9 cellular contexts compared by ENCODE assay signal in the genomic region with DNA sequence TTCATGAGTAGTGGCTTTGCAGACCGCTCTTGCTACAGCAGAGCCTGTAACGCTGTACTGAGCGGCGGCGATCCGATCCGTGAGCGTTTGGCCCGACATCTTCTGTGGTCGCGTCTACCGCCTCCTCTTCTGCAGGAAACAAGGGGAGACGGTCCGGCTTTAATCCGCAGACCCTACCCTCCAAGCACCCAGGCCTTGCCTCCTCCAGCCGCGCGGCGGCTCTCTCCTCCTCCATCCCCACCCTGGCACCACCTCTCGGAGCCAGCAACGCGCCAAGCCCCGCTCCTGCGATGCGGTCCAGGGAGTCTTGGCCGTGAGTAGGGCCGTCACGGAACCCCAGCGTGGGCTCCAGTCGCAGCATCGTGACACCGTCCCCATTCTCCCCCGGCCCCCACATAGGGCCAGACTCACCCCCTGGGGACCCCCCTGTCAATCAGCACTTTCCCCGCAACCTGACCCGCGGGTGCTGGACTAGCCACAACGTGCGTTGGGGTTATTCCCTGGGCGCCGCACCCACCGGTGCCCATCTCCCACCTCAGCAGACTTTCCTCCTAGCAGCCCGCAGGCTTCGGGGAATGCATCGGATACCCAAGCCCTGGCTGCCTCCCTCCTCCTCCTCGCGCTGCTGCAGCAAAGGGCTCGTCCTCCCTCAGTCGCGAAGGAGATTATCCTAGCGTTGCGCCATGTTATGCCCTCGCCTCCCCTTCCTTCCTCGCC. TPM values are rescaled to one million over a fixed set of nuclear protein-coding genes. Genes with fewer than 3 reads are reported as not detected.
A peak's percentile ranks its signal among the peaks of the same experiment; 100 is the strongest.
DNase-seq lines count a peak whose midpoint lies in the region; ATAC-seq, FAIRE-seq and TF ChIP-seq lines count a peak whose summit lies in the region.
"Had no signal": no experiment of that assay in that cellular context is flagged by ENCODE, and none has a peak within 500 bp of the region (broad histone marks: within the 10 kb centered on the region; RNA-seq: fewer than 3 reads in every experiment).

No MANE protein-coding gene starts in this region.

- H3K27me3 ChIP-seq in HepG2 (ENCODE audit: control insufficient read depth in 1 of 2, insufficient read depth in 2 of 2, low read length in 2 of 2) (peaks cover 0 to 24% of the 10 kb centered on the region in 2 experiments; a peak in 4 of 5 replicates), upper lobe of right lung (peaks cover 47% of the 10 kb centered on the region)

- TF ChIP-seq RAD21 in HepG2 (CRISPR knock-in tag; IDR thresholded peaks at IDR 0.05): no peak

- H3K9me3 ChIP-seq in HepG2 (ENCODE audit: low read length) (0 out of 2 replicates have a peak, but pooled peaks cover 4% of the 10 kb centered on the region), upper lobe of right lung (no peaks in the 10 kb centered on the region)

- H3K36me3 ChIP-seq in HepG2 (replicated peaks in 1 of 2; ENCODE audit: control insufficient read depth in 1 of 2, insufficient read depth in 2 of 2, low read length in 2 of 2): no peaks in the 10 kb centered on the region
- no peaks in the 10 kb centered on the region for H3K36me3 ChIP-seq in upper lobe of right lung

- H3K4me2 ChIP-seq in HepG2 (ENCODE audit: low read depth, low read length): peak overlapping the region; percentile 70; the same call in 1 of the 2 replicates

- FAIRE-seq in HepG2 (lab: Jason Lieb, UNC): no peak
- FAIRE-seq: G401.6 had no signal

- H3K4me1 ChIP-seq in HepG2 (ENCODE audit: insufficient read depth, low read length) (no peaks in the 10 kb centered on the region), upper lobe of right lung (no peaks in the 10 kb centered on the region)

- ATAC-seq in HepG2 (peak; percentile 40), upper lobe of right lung (peak; percentile 24), HG02571 (IDR thresholded peaks at IDR 0.05; ENCODE audit: unreplicated experiment) (no peak), GM21737 (IDR thresholded peaks at IDR 0.05; ENCODE audit: unreplicated experiment) (no peak)

- in situ Hi-C loops in HepG2 (cut with HindIII; ENCODE audit: extremely low pct_ligation_motif_present, low pct_unique_long_range_greater_than_20kb): no loop called here

- CTCF ChIA-PET in HepG2 (lab: Yijun Ruan, JAX; ENCODE audit: low intra/inter-chr PET ratio, low total read pairs): no interaction called here

- TF ChIP-seq EP300 in HepG2 (IDR thresholded peaks at IDR 0.05; ENCODE audit: low read depth in 2 of 2, low read length in 2 of 2) (no peak), HepG2 (CRISPR knock-in tag; IDR thresholded peaks at IDR 0.05; ENCODE audit: borderline replicate concordance) (no peak)

- TF ChIP-seq CTCF in HepG2 (CRISPR knock-in tag; IDR thresholded peaks at IDR 0.05) (no peak), upper lobe of right lung (IDR thresholded peaks at IDR 0.05) (no peak)

- intact Hi-C loops in HepG2 (cut with micrococcal nuclease; ENCODE audit: unreplicated experiment) (no loop called here), upper lobe of right lung (cut with DNase I) (no loop called here)

- TF ChIP-seq POLR2A in HepG2 (IDR thresholded peaks at IDR 0.05; ENCODE audit: insufficient read depth in 1 of 2, low read depth in 2 of 2, low read length in 2 of 2): no peak

- no peaks in the 10 kb centered on the region for H4K20me1 ChIP-seq in HepG2 (ENCODE audit: insufficient read depth, low read length)

- WGBS in HepG2 (ENCODE audit: low lambda C conversion rate): 58% methylated on average over 51 of the region's 53 CpGs

- H2AFZ ChIP-seq in HepG2 (ENCODE audit: low read length): no peak overlapping the region

- no peak overlapping the region for H3K9ac ChIP-seq in HepG2 (ENCODE audit: insufficient read depth, low read depth, low read length)

- H3K27ac ChIP-seq in caudate nucleus (ENCODE audit: low read depth, low read length) (peak overlapping the region; percentile 52), HepG2 (ENCODE audit: extremely low read length, insufficient read depth, low read length) (no peak overlapping the region), upper lobe of right lung (no peak overlapping the region)

- no peaks in the 10 kb centered on the region for H3K79me2 ChIP-seq in HepG2 (ENCODE audit: insufficient read depth, low read length)

- peak; percentile 2 for DNase-seq in activated CD4-positive, alpha-beta T cell treated with anti-CD3 and anti-CD28 coated beads for 48 hours
- no peak for DNase-seq in activated CD4-positive, alpha-beta T cell treated with anti-CD3 and anti-CD28 coated beads for 4 hours
- peak in 54 of 61 donors; percentile 6 to 71 (median 39) for DNase-seq in caudate nucleus (lab: John Stamatoyannopoulos, UW)
- DNase-seq in HepG2 (ENCODE audit: low spot score): no peak
- DNase-seq in upper lobe of right lung: peak; percentile 62
- no peak for DNase-seq in HPDE6-E6E7 (ENCODE audit: extremely low spot score)

- POLR2A ChIA-PET in HepG2 (lab: Yijun Ruan, JAX): no interaction called here

- no TSS peak for BruUV-seq in HepG2 (replicated peaks; lab: Mats Ljungman, UMichigan)

- H3K4me3 ChIP-seq in HepG2 (replicated peaks in 1 of 3; ENCODE audit: insufficient read depth in 1 of 3, low read depth in 2 of 3, low read length in 3 of 3) (peak overlapping the region in 2 of 3 experiments; percentile 45 to 64; a peak in 2 of 6 replicates), upper lobe of right lung (peak overlapping the region; percentile 42)

TF ChIP-seq in HepG2, 621 proteins besides CTCF, POLR2A, EP300 and RAD21:
- TF ChIP-seq KLF9 (CRISPR knock-in tag; IDR thresholded peaks at IDR 0.05; ENCODE audit: low read depth) (no peak), ZNF816 (CRISPR knock-in tag; IDR thresholded peaks at IDR 0.05; ENCODE audit: borderline replicate concordance) (no peak), KLF12 (CRISPR knock-in tag; IDR thresholded peaks at IDR 0.05; ENCODE audit: borderline replicate concordance) (no peak), FOXK1 (CRISPR knock-in tag; IDR thresholded peaks at IDR 0.05; ENCODE audit: borderline replicate concordance, low read depth) (no peak), FLYWCH1 (CRISPR knock-in tag; IDR thresholded peaks at IDR 0.05) (no peak)
- TF ChIP-seq, protein P1, sequence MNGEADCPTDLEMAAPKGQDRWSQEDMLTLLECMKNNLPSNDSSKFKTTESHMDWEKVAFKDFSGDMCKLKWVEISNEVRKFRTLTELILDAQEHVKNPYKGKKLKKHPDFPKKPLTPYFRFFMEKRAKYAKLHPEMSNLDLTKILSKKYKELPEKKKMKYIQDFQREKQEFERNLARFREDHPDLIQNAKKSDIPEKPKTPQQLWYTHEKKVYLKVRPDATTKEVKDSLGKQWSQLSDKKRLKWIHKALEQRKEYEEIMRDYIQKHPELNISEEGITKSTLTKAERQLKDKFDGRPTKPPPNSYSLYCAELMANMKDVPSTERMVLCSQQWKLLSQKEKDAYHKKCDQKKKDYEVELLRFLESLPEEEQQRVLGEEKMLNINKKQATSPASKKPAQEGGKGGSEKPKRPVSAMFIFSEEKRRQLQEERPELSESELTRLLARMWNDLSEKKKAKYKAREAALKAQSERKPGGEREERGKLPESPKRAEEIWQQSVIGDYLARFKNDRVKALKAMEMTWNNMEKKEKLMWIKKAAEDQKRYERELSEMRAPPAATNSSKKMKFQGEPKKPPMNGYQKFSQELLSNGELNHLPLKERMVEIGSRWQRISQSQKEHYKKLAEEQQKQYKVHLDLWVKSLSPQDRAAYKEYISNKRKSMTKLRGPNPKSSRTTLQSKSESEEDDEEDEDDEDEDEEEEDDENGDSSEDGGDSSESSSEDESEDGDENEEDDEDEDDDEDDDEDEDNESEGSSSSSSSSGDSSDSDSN (CRISPR knock-in tag; IDR thresholded peaks at IDR 0.05): peak; percentile 6; the same call in 1 of the 2 replicates

RNA-seq across cellular contexts. Expression of a gene that starts 0.9 kb away (rescaled TPM):
- total RNA-seq in HepG2 (2016; rRNA removed; fragmentation: Illumina TruSeq; extraction: Trizol) (not detected in 2 replicates), upper lobe of right lung (not detected)
- not detected in 2 replicates for total RNA-seq in HepG2 (2016; cell fraction: cytosol; rRNA removed; fragmentation: Illumina TruSeq; extraction: Trizol; ENCODE audit: low read depth)
- total RNA-seq in HepG2 (2016; cell fraction: insoluble cytoplasmic fraction; rRNA removed; fragmentation: Illumina TruSeq; extraction: Trizol): not detected in 2 replicates
- not detected in 2 replicates for total RNA-seq in HepG2 (2016; cell fraction: membrane; rRNA removed; fragmentation: Illumina TruSeq; extraction: Trizol)
- not detected in 2 replicates for total RNA-seq in HepG2 (2016; cell fraction: nucleus; rRNA removed; fragmentation: Illumina TruSeq; extraction: Trizol)
- polyA plus RNA-seq in HepG2 (2011; rRNA removed): not detected in 2 replicates
- not detected in 2 replicates for polyA plus RNA-seq in HepG2 (2011; cell fraction: cytosol; rRNA removed)
- polyA plus RNA-seq in HepG2 (2011; cell fraction: nucleus; rRNA removed): not detected in 2 replicates
- polyA plus RNA-seq in HepG2 (2012): not detected in 2 replicates
- polyA plus RNA-seq in HepG2 (2016; cell fraction: cytosol; fragmentation: Illumina TruSeq; extraction: Trizol; ENCODE audit: low read depth): not detected in 2 replicates
- polyA plus RNA-seq in HepG2 (2016; cell fraction: insoluble cytoplasmic fraction; fragmentation: Illumina TruSeq; extraction: Trizol; ENCODE audit: low read depth): not detected in 2 replicates
- not detected in 2 replicates for polyA plus RNA-seq in HepG2 (2016; cell fraction: membrane; fragmentation: Illumina TruSeq; extraction: Trizol; ENCODE audit: low read depth)
- polyA plus RNA-seq in HepG2 (2016; cell fraction: nucleus; fragmentation: Illumina TruSeq; extraction: Trizol; ENCODE audit: insufficient read depth, low read depth): not detected in 2 replicates
- polyA minus RNA-seq in HepG2 (2011; rRNA and poly(A)+ RNA removed; ENCODE audit: low replicate concordance): not detected in 2 replicates
- not detected in 2 replicates for polyA minus RNA-seq in HepG2 (2011; cell fraction: cytosol; rRNA and poly(A)+ RNA removed)
- not detected in 2 replicates for polyA minus RNA-seq in HepG2 (2011; cell fraction: nucleus; rRNA and poly(A)+ RNA removed)

Comparison
In these comparisons a context has a peak if more than half of its experiments do, and no peak if none do; other contexts are left out.
1. DNase-seq: peak in activated CD4-positive, alpha-beta T cell treated with anti-CD3 and anti-CD28 coated beads for 48 hours (single experiment), caudate nucleus (54 of 61) and upper lobe of right lung (single experiment); none in activated CD4-positive, alpha-beta T cell treated with anti-CD3 and anti-CD28 coated beads for 4 hours (0 of 2), HepG2 (single experiment) and HPDE6-E6E7 (single experiment).
2. ATAC-seq: peak in HepG2 (single experiment) and upper lobe of right lung (single experiment); none in HG02571 (single experiment) and GM21737 (single experiment).